In genomic region chr13:36323951-36324566, GRCh38 we compare ENCODE assay signal across 26 cellular contexts. TPM values are rescaled to one million over a fixed set of nuclear protein-coding genes. Genes with fewer than 3 reads are reported as not detected.
DNase-seq lines count a peak whose midpoint lies in the region; ATAC-seq and TF ChIP-seq lines count a peak whose summit lies in the region.
"Had no signal": no experiment of that assay in that cellular context is flagged by ENCODE, and none has a peak within 500 bp of the region (broad histone marks: within the 10 kb centered on the region; RNA-seq: fewer than 3 reads in every experiment).

No MANE protein-coding gene starts in this region.

- H3K9me3 Mint-ChIP-seq in chondrocyte (ENCODE audit: low read depth) = no peaks in the 10 kb centered on the region
- H3K9me3 Mint-ChIP-seq: activated naive CD8-positive, alpha-beta T cell treated with anti-CD3 and anti-CD28 coated beads, Interleukin-2, amount 10 ng/mL, durations not matched to agents 7 days and 5 days; activated T-helper 17 cell treated with anti-CD3 and anti-CD28 coated beads, Interleukin-2, amount 50 U/mL, for 72 hours; naive B cell had no signal

- H3K9me3 ChIP-seq in Karpas-422 (ENCODE audit: low read length) (no peaks in the 10 kb centered on the region), mesodermal cell (ENCODE audit: control insufficient read depth, low read length) (no peaks in the 10 kb centered on the region)
- H3K9me3 ChIP-seq: right atrium auricular region, testis had no signal

- no peak overlapping the region for H3K4me2 ChIP-seq in Karpas-422 (ENCODE audit: low read depth, low read length, poor library complexity, severe bottlenecking)

- DNase-seq in EL (peak; percentile 77), Karpas-422 (peak; percentile 22), chondrocyte (ENCODE audit: low spot score) (no peak), hippocampal formation (lab: John Stamatoyannopoulos, UW) (no peak)
- DNase-seq in activated CD4-positive, alpha-beta T cell treated with anti-CD3 and anti-CD28 coated beads for 48 hours = no peak
- DNase-seq: activated CD4-positive, alpha-beta T cell treated with anti-CD3 and anti-CD28 coated beads for 4 hours; activated CD8-positive, alpha-beta memory T cell treated with anti-CD3 and anti-CD28 coated beads, Interleukin-2, amount 10 ng/mL, durations not matched to agents 7 days and 5 days; activated naive CD8-positive, alpha-beta T cell treated with anti-CD3 and anti-CD28 coated beads, Interleukin-2, amount 10 ng/mL, durations not matched to agents 7 days and 5 days; Calu3; dorsolateral prefrontal cortex; glutamatergic neuron; naive B cell; NCI-H2081; NCI-H446; NK-92 treated with Interleukin-12 subunit alpha and Interleukin-12 subunit beta, amount 100 ng/mL, for 24 hours; testis had no signal

- peak overlapping the region; percentile 12 for H3K27ac Mint-ChIP-seq in chondrocyte (ENCODE audit: unreplicated experiment)
- H3K27ac Mint-ChIP-seq: activated CD8-positive, alpha-beta memory T cell treated with anti-CD3 and anti-CD28 coated beads, Interleukin-2, amount 10 ng/mL, durations not matched to agents 7 days and 5 days; activated naive CD8-positive, alpha-beta T cell treated with anti-CD3 and anti-CD28 coated beads, Interleukin-2, amount 10 ng/mL, durations not matched to agents 7 days and 5 days; activated T-helper 17 cell treated with anti-CD3 and anti-CD28 coated beads, Interleukin-2, amount 50 U/mL, for 72 hours; B cell; stimulated activated effector memory CD8-positive, alpha-beta T cell treated with anti-CD3 and anti-CD28 coated beads, Interleukin-12 subunit alpha, Interleukin-12 subunit beta, amount 100 ng/mL, for 72 hours had no signal

- no peaks in the 10 kb centered on the region for H3K79me2 ChIP-seq in Karpas-422 (ENCODE audit: low read length)

- 83% methylated on average over 1 of the region's 1 CpG; no CpG with 5 or more reads in 1 of the 2 experiments for WGBS in mesodermal cell (ENCODE audit: insufficient coverage in 2 of 2), 2 experiments

- no peaks in the 10 kb centered on the region for H3K9me2 ChIP-seq in Karpas-422 (replicated peaks; ENCODE audit: insufficient read depth, low read length)

- H3K4me3 ChIP-seq in Karpas-422 (ENCODE audit: low read length) (no peak overlapping the region), mesodermal cell (ENCODE audit: extremely low read depth, insufficient read depth, low read length, poor library complexity, severe bottlenecking) (no peak overlapping the region)
- H3K4me3 ChIP-seq: dorsolateral prefrontal cortex, GM12878, right atrium auricular region, testis had no signal

- peaks cover 43% of the 10 kb centered on the region for H3K36me3 Mint-ChIP-seq in chondrocyte (ENCODE audit: low read depth)

- no peaks in the 10 kb centered on the region for H3K27me3 ChIP-seq in Karpas-422 (ENCODE audit: low read length)
- H3K27me3 ChIP-seq: dorsolateral prefrontal cortex, right atrium auricular region, testis had no signal

- H3K36me3 ChIP-seq in Karpas-422 (ENCODE audit: insufficient read depth, low read length) (no peaks in the 10 kb centered on the region), mesodermal cell (ENCODE audit: control insufficient read depth, insufficient read depth, low read length) (peaks cover 64% of the 10 kb centered on the region)

- no peaks in the 10 kb centered on the region for H3K27me3 Mint-ChIP-seq in chondrocyte (ENCODE audit: low read depth)
- H3K27me3 Mint-ChIP-seq: activated CD8-positive, alpha-beta memory T cell treated with anti-CD3 and anti-CD28 coated beads, Interleukin-2, amount 10 ng/mL, durations not matched to agents 7 days and 5 days; activated naive CD8-positive, alpha-beta T cell treated with anti-CD3 and anti-CD28 coated beads, Interleukin-2, amount 10 ng/mL, durations not matched to agents 7 days and 5 days; activated T-helper 17 cell treated with anti-CD3 and anti-CD28 coated beads, Interleukin-2, amount 50 U/mL, for 72 hours; B cell; naive B cell had no signal

- no peak overlapping the region for H3K4me3 Mint-ChIP-seq in chondrocyte (ENCODE audit: unreplicated experiment)
- H3K4me3 Mint-ChIP-seq: activated CD8-positive, alpha-beta memory T cell treated with anti-CD3 and anti-CD28 coated beads, Interleukin-2, amount 10 ng/mL, durations not matched to agents 7 days and 5 days; activated naive CD8-positive, alpha-beta T cell treated with anti-CD3 and anti-CD28 coated beads, Interleukin-2, amount 10 ng/mL, durations not matched to agents 7 days and 5 days; activated T-helper 17 cell treated with anti-CD3 and anti-CD28 coated beads, Interleukin-2, amount 50 U/mL, for 72 hours; B cell; naive B cell; stimulated activated effector memory CD8-positive, alpha-beta T cell treated with anti-CD3 and anti-CD28 coated beads, Interleukin-12 subunit alpha, Interleukin-12 subunit beta, amount 100 ng/mL, for 72 hours had no signal

- H4K20me1 ChIP-seq in Karpas-422 (ENCODE audit: insufficient read depth, low read depth, low read length) = no peaks in the 10 kb centered on the region

- no peak overlapping the region for H3K9ac ChIP-seq in Karpas-422 (ENCODE audit: low read length)

- H3K4me1 ChIP-seq in Karpas-422 (ENCODE audit: low read length) (no peaks in the 10 kb centered on the region), mesodermal cell (ENCODE audit: control insufficient read depth, insufficient read depth, low read length, poor library complexity, severe bottlenecking) (peaks cover 13% of the 10 kb centered on the region)
- H3K4me1 ChIP-seq: right atrium auricular region, testis had no signal

- TF ChIP-seq CTCF in chondrocyte (IDR thresholded peaks at IDR 0.05) = no peak

- H3K27ac ChIP-seq in Karpas-422 (ENCODE audit: low read length) (no peak overlapping the region), mesodermal cell (ENCODE audit: low read depth, low read length, severe bottlenecking) (peak overlapping the region; percentile 64)
- H3K27ac ChIP-seq: dorsolateral prefrontal cortex, right atrium auricular region, RWPE1, testis had no signal

- ATAC-seq in GM19463 (IDR thresholded peaks at IDR 0.05; ENCODE audit: unreplicated experiment) (no peak), HG02678 (IDR thresholded peaks at IDR 0.05; ENCODE audit: unreplicated experiment) (no peak)
- ATAC-seq: activated CD8-positive, alpha-beta memory T cell treated with anti-CD3 and anti-CD28 coated beads, Interleukin-2, amount 10 ng/mL, durations not matched to agents 7 days and 5 days; activated T-helper 17 cell treated with anti-CD3 and anti-CD28 coated beads, Interleukin-2, amount 50 U/mL, for 72 hours; GM12878; stimulated activated effector memory CD8-positive, alpha-beta T cell treated with anti-CD3 and anti-CD28 coated beads, Interleukin-12 subunit alpha, Interleukin-12 subunit beta, amount 100 ng/mL, for 72 hours had no signal

- peaks cover 18% of the 10 kb centered on the region for H3K4me1 Mint-ChIP-seq in chondrocyte (ENCODE audit: low read depth)
- H3K4me1 Mint-ChIP-seq: activated T-helper 17 cell treated with anti-CD3 and anti-CD28 coated beads, Interleukin-2, amount 50 U/mL, for 72 hours; B cell; stimulated activated effector memory CD8-positive, alpha-beta T cell treated with anti-CD3 and anti-CD28 coated beads, Interleukin-12 subunit alpha, Interleukin-12 subunit beta, amount 100 ng/mL, for 72 hours had no signal

- H2AFZ ChIP-seq in Karpas-422 (ENCODE audit: low read length) = no peak overlapping the region

RNA-seq across cellular contexts. Expression of gene SPART, which starts 22.1 kb away (rescaled TPM):
- not detected in 2 replicates for total RNA-seq in Karpas-422 (2014; rRNA removed; shearing (Covaris generic); ENCODE audit: low replicate concordance)
- total RNA-seq in chondrocyte = 93.6 to 97.1 TPM (median 95.6 TPM) in 3 replicates
- 52.6 TPM for polyA plus RNA-seq in mesodermal cell (2013, experiment 1 of 2)
- 68.6 TPM for polyA plus RNA-seq in mesodermal cell (2013, experiment 2 of 2)
- total RNA-seq: Calu3 had no signal

RNA-seq across cellular contexts. Expression of gene CCDC169, which starts 26.4 kb away (rescaled TPM):
- total RNA-seq in Karpas-422 (2014; rRNA removed; shearing (Covaris generic); ENCODE audit: low replicate concordance) = not detected in 2 replicates
- 1.8 to 2.3 TPM (median 2.2 TPM) in 3 replicates for total RNA-seq in chondrocyte
- 5.4 TPM for polyA plus RNA-seq in mesodermal cell (2013, experiment 1 of 2)
- polyA plus RNA-seq in mesodermal cell (2013, experiment 2 of 2) = 7.3 TPM
- total RNA-seq: activated naive CD8-positive, alpha-beta T cell treated with anti-CD3 and anti-CD28 coated beads, Interleukin-2, amount 10 ng/mL, durations not matched to agents 7 days and 5 days; B cell; Calu3; G401 had no signal

Comparison
In these comparisons a context has a peak if more than half of its experiments do, and no peak if none do; other contexts are left out.
1. DNase-seq: peak in EL (single experiment) and Karpas-422 (single experiment); none in chondrocyte (single experiment), hippocampal formation (0 of 2) and activated CD4-positive, alpha-beta T cell treated with anti-CD3 and anti-CD28 coated beads for 48 hours (single experiment).
2. RNA of gene SPART, which starts 22.1 kb away (total RNA-seq): 93.6 to 97.1 TPM in chondrocyte; not detected in Karpas-422; every median in the first group is over 10 times any median in the second.